ENCODE assay signal across 1 cellular context in genomic region chr1:69569281-69569970, GRCh38.
TF ChIP-seq lines count a peak whose summit lies in the region.

No MANE protein-coding gene starts in this region.

TF ChIP-seq in HEK293, 187 proteins besides CTCF, POLR2A, EP300 and RAD21 (continued from another document):
- TF ChIP-seq ZNF513 (tag by site-specific recombination; IDR thresholded peaks at IDR 0.05) (no peak), ZNF174 (tag by site-specific recombination; IDR thresholded peaks at IDR 0.05) (no peak), ZNF837 (tag by site-specific recombination; IDR thresholded peaks at IDR 0.05) (no peak), ZNF132 (tag by site-specific recombination; IDR thresholded peaks at IDR 0.05; ENCODE audit: borderline replicate concordance) (no peak), BCL6B (tag by site-specific recombination; IDR thresholded peaks at IDR 0.05) (no peak), SP7 (tag by site-specific recombination; IDR thresholded peaks at IDR 0.05) (no peak)
TF ChIP-seq in HEK293: peak in this region for 0.
